ENCODE assay signal across 11 cellular contexts in the genomic region with DNA sequence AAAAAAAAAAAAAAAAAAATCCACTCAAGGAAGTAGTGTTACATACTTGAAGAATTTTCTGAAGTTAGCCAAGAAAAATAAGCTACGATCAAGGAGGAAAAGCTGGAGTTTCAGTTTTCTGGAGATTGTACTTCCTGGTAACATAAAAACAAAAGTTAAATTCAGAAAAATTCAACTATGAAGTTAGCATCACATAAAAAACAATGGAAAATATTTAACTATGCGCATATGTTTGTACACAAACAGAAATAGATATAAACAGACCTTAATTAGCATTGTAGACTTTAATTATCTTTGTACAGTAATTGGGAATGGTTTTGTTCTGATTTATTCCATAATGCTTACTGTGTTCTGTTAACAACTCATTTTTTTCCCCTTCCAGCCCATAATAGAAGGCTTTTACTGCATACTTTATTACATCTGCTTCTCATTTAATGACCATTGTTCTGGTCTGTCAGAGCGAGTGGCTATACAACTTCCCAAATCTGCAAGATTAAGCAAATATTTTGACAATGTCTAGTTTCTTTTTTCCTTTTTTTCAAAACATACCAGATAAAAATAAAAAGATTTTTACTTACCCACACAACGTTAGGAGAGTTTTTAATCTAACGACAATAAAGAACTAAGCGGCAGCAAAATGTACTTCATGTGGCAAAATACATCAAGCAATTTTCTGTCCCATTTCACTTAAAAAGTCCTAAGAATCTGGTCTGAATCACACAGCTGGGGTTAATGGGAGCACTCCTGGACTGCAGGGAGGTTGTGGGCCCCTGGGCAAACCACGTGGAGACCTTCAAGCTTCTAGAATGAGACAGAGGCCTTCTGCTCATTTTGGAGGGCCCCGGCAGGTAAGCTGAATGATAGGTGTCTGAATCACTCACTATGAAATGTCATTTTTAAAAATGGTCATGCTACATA.
DNase-seq lines count a peak whose midpoint lies in the region; ATAC-seq and TF ChIP-seq lines count a peak whose summit lies in the region.
"Had no signal": no experiment of that assay in that cellular context is flagged by ENCODE, and none has a peak within 500 bp of the region (broad histone marks: within the 10 kb centered on the region; RNA-seq: fewer than 3 reads in every experiment).

No MANE protein-coding gene starts in this region.

- H3K9me3 ChIP-seq in HEK293 (ENCODE audit: control insufficient read depth, insufficient read depth, low read depth, low read length) (no peaks in the 10 kb centered on the region), left lung (no peaks in the 10 kb centered on the region), subcutaneous abdominal adipose tissue (ENCODE audit: control insufficient read depth in 5 of 5, low read length in 5 of 5) (no peaks in the 10 kb centered on the region), upper lobe of right lung (no peaks in the 10 kb centered on the region)

- H3K27me3 ChIP-seq in left lung, result no peaks in the 10 kb centered on the region
- H3K27me3 ChIP-seq in subcutaneous abdominal adipose tissue (ENCODE audit: control insufficient read depth in 5 of 5, insufficient read depth in 4 of 5, low read length in 5 of 5), result no peaks in the 10 kb centered on the region
- H3K27me3 ChIP-seq in upper lobe of right lung, result no peaks in the 10 kb centered on the region

- H3K36me3 ChIP-seq in HEK293 (ENCODE audit: control insufficient read depth in 2 of 2, insufficient read depth in 1 of 2, low read length in 2 of 2), result no peaks in the 10 kb centered on the region
- no peaks in the 10 kb centered on the region for H3K36me3 ChIP-seq in left lung
- no peaks in the 10 kb centered on the region for H3K36me3 ChIP-seq in subcutaneous abdominal adipose tissue (ENCODE audit: control insufficient read depth in 5 of 5, insufficient read depth in 5 of 5, low read length in 5 of 5)
- H3K36me3 ChIP-seq in upper lobe of right lung, result no peaks in the 10 kb centered on the region

- H3K27ac Mint-ChIP-seq in endothelial cell (ENCODE audit: unreplicated experiment), result peak overlapping the region; percentile 84

- no peak for DNase-seq in endothelial cell (ENCODE audit: low spot score)
- DNase-seq in left lung, result no peak
- no peak for DNase-seq in upper lobe of right lung
- no peak for DNase-seq in medulla oblongata (ENCODE audit: extremely low spot score)
- DNase-seq in NCI-H1105 (lab: John Stamatoyannopoulos, UW), result no peak
- DNase-seq in stimulated activated naive CD4-positive, alpha-beta T cell (lab: John Stamatoyannopoulos, UW), result no peak
- DNase-seq: foreskin melanocyte, Karpas-422 had no signal

- H3K4me1 Mint-ChIP-seq in endothelial cell (ENCODE audit: unreplicated experiment), result peaks cover 15% of the 10 kb centered on the region

- no peaks in the 10 kb centered on the region for H3K9me3 Mint-ChIP-seq in endothelial cell (ENCODE audit: unreplicated experiment)

- H3K27me3 Mint-ChIP-seq in endothelial cell (ENCODE audit: unreplicated experiment), result no peaks in the 10 kb centered on the region

- POLR2A ChIA-PET in HEK293 (lab: Yijun Ruan, JAX), result no interaction called here

- no peaks in the 10 kb centered on the region for H3K36me3 Mint-ChIP-seq in endothelial cell (ENCODE audit: low read depth, unreplicated experiment)
- H3K36me3 Mint-ChIP-seq: brain had no signal

- no peak overlapping the region for H3K4me3 ChIP-seq in HEK293 (ENCODE audit: low read depth, low read length)
- H3K4me3 ChIP-seq in left lung, result no peak overlapping the region
- H3K4me3 ChIP-seq in subcutaneous abdominal adipose tissue (ENCODE audit: low read depth in 1 of 5, low read length in 5 of 5), result peak overlapping the region in 1 of 5 donors; percentile 43
- H3K4me3 ChIP-seq in upper lobe of right lung, result no peak overlapping the region

- intact Hi-C loops in left lung (cut with DNase I), result no loop called here
- intact Hi-C loops in upper lobe of right lung (cut with DNase I), result no loop called here

- H3K4me3 Mint-ChIP-seq in endothelial cell (ENCODE audit: unreplicated experiment), result no peak overlapping the region

- no peak for TF ChIP-seq CTCF in HEK293 (tag by site-specific recombination; IDR thresholded peaks at IDR 0.05)
- TF ChIP-seq CTCF in endothelial cell (IDR thresholded peaks at IDR 0.05; ENCODE audit: unreplicated experiment), result no peak
- no peak for TF ChIP-seq CTCF in left lung (IDR thresholded peaks at IDR 0.05)
- no peak for TF ChIP-seq CTCF in upper lobe of right lung (IDR thresholded peaks at IDR 0.05)

- CTCF ChIA-PET in HEK293 (lab: Yijun Ruan, JAX), result no interaction called here

- ATAC-seq in left lung (peak; percentile 49), upper lobe of right lung (no peak)

- peaks cover 25% of the 10 kb centered on the region for H3K4me1 ChIP-seq in HEK293 (ENCODE audit: control insufficient read depth, insufficient read depth, low read length)
- peaks cover 0 to 3% of the 10 kb centered on the region in 2 donors for H3K4me1 ChIP-seq in left lung
- peaks cover 0 to 43% (median 23%) of the 10 kb centered on the region in 5 donors for H3K4me1 ChIP-seq in subcutaneous abdominal adipose tissue (ENCODE audit: control insufficient read depth in 5 of 5, insufficient read depth in 5 of 5, low read length in 5 of 5)
- peaks cover 27% of the 10 kb centered on the region for H3K4me1 ChIP-seq in upper lobe of right lung

- no peak overlapping the region for H3K27ac ChIP-seq in HEK293 (ENCODE audit: extremely low read depth, low read depth, low read length)
- peak overlapping the region in 1 of 2 donors; percentile 49 for H3K27ac ChIP-seq in left lung
- peak overlapping the region; percentile 51 for H3K27ac ChIP-seq in subcutaneous abdominal adipose tissue (ENCODE audit: low read depth, low read length)
- H3K27ac ChIP-seq in upper lobe of right lung, result no peak overlapping the region

- no peak overlapping the region for H3K9ac ChIP-seq in subcutaneous abdominal adipose tissue (ENCODE audit: low read length in 5 of 5)

TF ChIP-seq in HEK293, 187 proteins besides CTCF, POLR2A, EP300 and RAD21:
- TF ChIP-seq ZFP69B (tag by site-specific recombination; IDR thresholded peaks at IDR 0.05), result 0 out of 2 replicates have a peak, but pooled peaks have one; percentile 27
- no peak for TF ChIP-seq ZNF23 (tag by site-specific recombination; IDR thresholded peaks at IDR 0.05; ENCODE audit: borderline replicate concordance)
- no peak for TF ChIP-seq ZNF391 (tag by site-specific recombination; IDR thresholded peaks at IDR 0.05; ENCODE audit: borderline replicate concordance, low read depth)
- TF ChIP-seq ZNF114 (tag by site-specific recombination; IDR thresholded peaks at IDR 0.05), result no peak
- TF ChIP-seq MEIS1 (CRISPR knock-in tag; IDR thresholded peaks at IDR 0.05; ENCODE audit: borderline replicate concordance), result no peak
- peak; percentile 67; the same call in 1 of the 2 replicates for TF ChIP-seq ZNF664 (tag by site-specific recombination; IDR thresholded peaks at IDR 0.05)
- no peak for TF ChIP-seq ZNF747 (tag by site-specific recombination; IDR thresholded peaks at IDR 0.05)
- peak; percentile 79 for TF ChIP-seq PRDM6 (tag by site-specific recombination; IDR thresholded peaks at IDR 0.05)
- TF ChIP-seq ZNF692 (tag by site-specific recombination; IDR thresholded peaks at IDR 0.05), result 0 out of 2 replicates have a peak, but pooled peaks have one; percentile 30
- no peak for TF ChIP-seq ZNF335 (tag by site-specific recombination; conservative IDR thresholded peaks at IDR 0.05)
- TF ChIP-seq KLF8 (tag by site-specific recombination; IDR thresholded peaks at IDR 0.05), result no peak
